Comparison of ENCODE assay signal across 8 cellular contexts in genomic region chr10:62433181-62433692, GRCh38. TPM values are rescaled to one million over a fixed set of nuclear protein-coding genes. Genes with fewer than 3 reads are reported as not detected.
DNase-seq lines count a peak whose midpoint lies in the region; ATAC-seq lines count a peak whose summit lies in the region.

No MANE protein-coding gene starts in this region.

- H3K9me3 ChIP-seq in skeletal muscle tissue (ENCODE audit: control insufficient read depth in 3 of 3, low read length in 3 of 3) = no peaks in the 10 kb centered on the region

- H3K9ac ChIP-seq in skeletal muscle tissue (ENCODE audit: low read depth in 1 of 3, low read length in 3 of 3) = no peak overlapping the region

- H3K4me1 ChIP-seq in skeletal muscle tissue (ENCODE audit: control insufficient read depth in 3 of 3, insufficient read depth in 3 of 3, low read length in 3 of 3) = no peaks in the 10 kb centered on the region

- no peak overlapping the region for H3K4me3 ChIP-seq in skeletal muscle tissue (ENCODE audit: low read length in 3 of 3)

- ATAC-seq in GM19438 (IDR thresholded peaks at IDR 0.05; ENCODE audit: low read depth, unreplicated experiment) (peak; percentile 84), HG03457 (IDR thresholded peaks at IDR 0.05; ENCODE audit: unreplicated experiment) (peak; percentile 92), esophagus mucosa (peak; percentile 70)

- DNase-seq in ACHN (peak; percentile 84), NCI-H146 (lab: John Stamatoyannopoulos, UW) (no peak), iPS-NIHi11 (ENCODE audit: low spot score) (no peak)
- peak; percentile 67 to 76 for DNase-seq in activated CD4-positive, alpha-beta T cell treated with anti-CD3 and anti-CD28 coated beads, Interleukin-2, amount 50 U/mL, for 48 hours

- in situ Hi-C loops in ACHN (cut with HindIII; ENCODE audit: low pct_ligation_motif_present, low pct_unique_long_range_greater_than_20kb, low sequenced_read_pairs) = no loop called here

- H3K27me3 ChIP-seq in skeletal muscle tissue (ENCODE audit: control insufficient read depth in 3 of 3, insufficient read depth in 3 of 3, low read length in 3 of 3) = no peaks in the 10 kb centered on the region

- peak overlapping the region; percentile 36 for H3K27ac ChIP-seq in skeletal muscle tissue (ENCODE audit: low read depth, low read length)

- H3K36me3 ChIP-seq in skeletal muscle tissue (ENCODE audit: control insufficient read depth in 3 of 3, insufficient read depth in 3 of 3, low read length in 3 of 3) = no peaks in the 10 kb centered on the region

RNA-seq across cellular contexts. Expression of gene ZNF365, which starts 59.1 kb away (rescaled TPM):
- total RNA-seq in esophagus mucosa (5.2 TPM), skeletal muscle tissue (under 0.01 TPM)

Comparison
In these comparisons a context has a peak if more than half of its experiments do, and no peak if none do; other contexts are left out.
1. DNase-seq: peak in ACHN (single experiment) and activated CD4-positive, alpha-beta T cell treated with anti-CD3 and anti-CD28 coated beads, Interleukin-2, amount 50 U/mL, for 48 hours (2 of 2); none in NCI-H146 (single experiment) and iPS-NIHi11 (single experiment).
2. Peak in every context shown above with its lines, with median percentiles within 50 percentile points of each other: ATAC-seq.